1 cellular context compared by ENCODE assay signal in genomic region chr15:76328962-76329361, GRCh38.
TF ChIP-seq lines count a peak whose summit lies in the region.

No MANE protein-coding gene starts in this region.

TF ChIP-seq in SK-N-SH treated with all-trans-retinoic acid at 6 μM for 48 hours, 23 proteins besides CTCF, POLR2A, EP300 and RAD21 (continued from another document):
- TF ChIP-seq TSHZ2 (CRISPR knock-in tag; IDR thresholded peaks at IDR 0.05), result no peak
- no peak for TF ChIP-seq RARB (CRISPR knock-in tag; IDR thresholded peaks at IDR 0.05)
- no peak for TF ChIP-seq ZNF565 (CRISPR knock-in tag; conservative IDR thresholded peaks at IDR 0.05; ENCODE audit: low read depth)
- TF ChIP-seq CSRNP3 (CRISPR knock-in tag; IDR thresholded peaks at IDR 0.05), result no peak
- TF ChIP-seq POU6F1 (CRISPR knock-in tag; IDR thresholded peaks at IDR 0.05; ENCODE audit: borderline replicate concordance, low read depth), result no peak
- no peak for TF ChIP-seq CSDC2 (CRISPR knock-in tag; IDR thresholded peaks at IDR 0.05)
